9 cellular contexts compared by ENCODE assay signal in genomic region chr3:39181408-39182335, GRCh38. TPM values are rescaled to one million over a fixed set of nuclear protein-coding genes. Genes with fewer than 3 reads are reported as not detected.
DNase-seq lines count a peak whose midpoint lies in the region; ATAC-seq and TF ChIP-seq lines count a peak whose summit lies in the region.
"Had no signal": no experiment of that assay in that cellular context is flagged by ENCODE, and none has a peak within 500 bp of the region (broad histone marks: within the 10 kb centered on the region; RNA-seq: fewer than 3 reads in every experiment).

No MANE protein-coding gene starts in this region.

- peaks cover 29% of the 10 kb centered on the region for H3K4me1 Mint-ChIP-seq in Calu3 (ENCODE audit: low read depth, unreplicated experiment)
- H3K4me1 Mint-ChIP-seq in osteocyte (ENCODE audit: unreplicated experiment), result peaks cover 23% of the 10 kb centered on the region

- H3K36me3 Mint-ChIP-seq in Calu3 (ENCODE audit: insufficient read depth, unreplicated experiment), result peaks cover 23% of the 10 kb centered on the region
- H3K36me3 Mint-ChIP-seq in osteocyte (ENCODE audit: unreplicated experiment), result no peaks in the 10 kb centered on the region

- H2AFZ ChIP-seq in OCI-LY3 (ENCODE audit: low read depth, low read length), result peak overlapping the region; percentile 13; the same call in 1 of the 2 replicates

- no peak overlapping the region for H3K27ac ChIP-seq in OCI-LY3 (ENCODE audit: low read length)
- H3K27ac ChIP-seq in duodenal mucosa (ENCODE audit: low read depth, low read length), result no peak overlapping the region
- H3K27ac ChIP-seq: epithelial cell of prostate had no signal

- CTCF ChIA-PET in Calu3 (lab: Charles Lee), result no interaction called here

- H3K36me3 ChIP-seq in OCI-LY3 (replicated peaks; ENCODE audit: low read depth, low read length) (no peaks in the 10 kb centered on the region), duodenal mucosa (ENCODE audit: control insufficient read depth in 1 of 2, insufficient read depth in 2 of 2, low read length in 2 of 2) (no peaks in the 10 kb centered on the region)

- ATAC-seq in HG03280 (IDR thresholded peaks at IDR 0.05; ENCODE audit: unreplicated experiment) (no peak), GM21529 (IDR thresholded peaks at IDR 0.05; ENCODE audit: unreplicated experiment) (no peak)

- H3K4me2 ChIP-seq in OCI-LY3 (ENCODE audit: low read length), result peak overlapping the region; percentile 80

- H3K9ac ChIP-seq in OCI-LY3 (ENCODE audit: low read length), result peak overlapping the region; percentile 22; the same call in 1 of the 2 replicates
- peak overlapping the region; percentile 25 to 57 for H3K9ac ChIP-seq in duodenal mucosa (ENCODE audit: low read depth in 1 of 2, low read length in 2 of 2)

- H3K9me3 ChIP-seq in OCI-LY3 (ENCODE audit: insufficient read depth, low read length) (no peaks in the 10 kb centered on the region), duodenal mucosa (ENCODE audit: control insufficient read depth in 1 of 2, low read length in 2 of 2) (no peaks in the 10 kb centered on the region)

- H3K4me3 ChIP-seq in OCI-LY3 (ENCODE audit: low read length) (peak overlapping the region; percentile 72), duodenal mucosa (ENCODE audit: low read depth in 1 of 2, low read length in 2 of 2) (peak overlapping the region; percentile 50 to 52)

- H3K4me3 Mint-ChIP-seq in Calu3 (ENCODE audit: low read depth, unreplicated experiment) (peak overlapping the region; percentile 76), osteocyte (ENCODE audit: unreplicated experiment) (peak overlapping the region; percentile 56)

- H3K27me3 Mint-ChIP-seq in Calu3 (ENCODE audit: unreplicated experiment), result no peaks in the 10 kb centered on the region
- H3K27me3 Mint-ChIP-seq in osteocyte (ENCODE audit: unreplicated experiment), result peaks cover 3% of the 10 kb centered on the region

- intact Hi-C loops in Calu3 (cut with micrococcal nuclease; ENCODE audit: unreplicated experiment), result no loop called here

- BruUV-seq in Calu3 (replicated peaks; lab: Mats Ljungman, UMichigan), result no TSS peak

- H3K27me3 ChIP-seq in OCI-LY3 (ENCODE audit: low read depth, low read length) (peaks cover 12% of the 10 kb centered on the region), duodenal mucosa (ENCODE audit: control insufficient read depth in 1 of 2, insufficient read depth in 2 of 2, low read length in 2 of 2) (no peaks in the 10 kb centered on the region)

- H3K27ac Mint-ChIP-seq in Calu3 (ENCODE audit: unreplicated experiment), result no peak overlapping the region
- H3K27ac Mint-ChIP-seq in osteocyte (ENCODE audit: unreplicated experiment), result peak overlapping the region; percentile 15

- H3K79me2 ChIP-seq in OCI-LY3 (ENCODE audit: low read length), result no peaks in the 10 kb centered on the region

- H3K9me3 Mint-ChIP-seq in Calu3 (ENCODE audit: low read depth, unreplicated experiment) (no peaks in the 10 kb centered on the region), osteocyte (ENCODE audit: unreplicated experiment) (no peaks in the 10 kb centered on the region)

- no peak for TF ChIP-seq CTCF in Calu3 (IDR thresholded peaks at IDR 0.05; ENCODE audit: unreplicated experiment)
- peak; percentile 30 for TF ChIP-seq CTCF in OCI-LY3 (IDR thresholded peaks at IDR 0.05; ENCODE audit: low read depth, low read length)
- TF ChIP-seq CTCF in osteocyte (IDR thresholded peaks at IDR 0.05), result no peak

- peaks cover 22% of the 10 kb centered on the region for H3K4me1 ChIP-seq in OCI-LY3 (ENCODE audit: low read length)
- peaks cover 33 to 38% of the 10 kb centered on the region in 2 donors for H3K4me1 ChIP-seq in duodenal mucosa (ENCODE audit: control insufficient read depth in 1 of 2, insufficient read depth in 2 of 2, low read length in 2 of 2)

- DNase-seq in Calu3, result no peak
- no peak for DNase-seq in osteocyte (ENCODE audit: extremely low spot score, unreplicated experiment)
- DNase-seq in SW480 (ENCODE audit: low spot score), result no peak
- no peak for DNase-seq in NCI-H510A (lab: John Stamatoyannopoulos, UW)

- H4K20me1 ChIP-seq in OCI-LY3 (ENCODE audit: insufficient read depth, low read length), result no peaks in the 10 kb centered on the region

RNA-seq across cellular contexts. Expression of gene XIRP1, which starts 10.7 kb away (rescaled TPM):
- not detected in 2 replicates for total RNA-seq in Calu3 (2022)
- total RNA-seq in osteocyte, result not detected in 2 replicates

RNA-seq across cellular contexts. Expression of gene CSRNP1, which starts 28.3 kb away (rescaled TPM):
- total RNA-seq in Calu3 (2022), result 12.6 and 13.4 TPM in 2 replicates
- total RNA-seq in osteocyte, result 12.8 and 15.1 TPM in 2 replicates
